ENCODE assay signal across 1 cellular context in genomic region chr6:38261626-38262025, GRCh38.
TF ChIP-seq lines count a peak whose summit lies in the region.

No MANE protein-coding gene starts in this region.

TF ChIP-seq in A549, 52 proteins besides CTCF, POLR2A, EP300 and RAD21 (continued from another document):
- TF ChIP-seq BCL3 (IDR thresholded peaks at IDR 0.05) (no peak), REST (IDR thresholded peaks at IDR 0.05) (no peak)
